ENCODE assay signal across 25 cellular contexts in genomic region chr11:33663121-33663520, GRCh38. TPM values are rescaled to one million over a fixed set of nuclear protein-coding genes. Genes with fewer than 3 reads are reported as not detected.
"Had no signal": no experiment of that assay in that cellular context is flagged by ENCODE, and none has a peak within 500 bp of the region (broad histone marks: within the 10 kb centered on the region; RNA-seq: fewer than 3 reads in every experiment).

No MANE protein-coding gene starts in this region.

- H3K27me3 ChIP-seq: colonic mucosa, gastrocnemius medialis, ovary, testis, upper lobe of left lung had no signal

- ATAC-seq: esophagus mucosa; gastrocnemius medialis; left ventricle myocardium superior; lower lobe of right lung; naive thymus-derived CD8-positive, alpha-beta T cell; sciatic nerve; stimulated activated memory B cell treated with anti-CD40 and anti-IgM and Interleukin-4, amounts not matched to agents 10 μg/mL and 1 μg/mL and 100 μg/mL, for 72 hours; stimulated activated naive CD8-positive, alpha-beta T cell treated with anti-CD3 and anti-CD28 coated beads, Interleukin-15, Interleukin-2, amounts not matched to agents 100 U/mL and 50 U/mL, for 24 hours had no signal

- H3K27ac ChIP-seq: colonic mucosa, epithelial cell of prostate, gastrocnemius medialis, lower lobe of right lung, ovary, testis, tibial artery, upper lobe of left lung had no signal

- FAIRE-seq: keratinocyte, urothelium cell line had no signal

- H3K4me1 ChIP-seq: colonic mucosa, lower lobe of right lung, testis, tibial artery, upper lobe of left lung had no signal

- H3K36me3 ChIP-seq: colonic mucosa, gastrocnemius medialis, lower lobe of right lung, ovary, tibial artery, upper lobe of left lung had no signal

- H3K4me3 ChIP-seq: colonic mucosa, gastrocnemius medialis, lower lobe of right lung, ovary, testis, tibial artery, upper lobe of left lung had no signal

- DNase-seq: colonic mucosa; effector CD8-positive, alpha-beta T cell; endodermal cell; foreskin fibroblast; gastrocnemius medialis; head of caudate nucleus; left ventricle myocardium superior; lower lobe of right lung; naive thymus-derived CD8-positive, alpha-beta T cell; nephron progenitor cell; nucleus accumbens; ovary; posterior cingulate gyrus; stimulated activated CD4-positive, alpha-beta T cell treated with anti-CD3 and anti-CD28 coated beads, Interleukin-4, amount 100 ng/mL, for 4 hours; stimulated activated naive CD8-positive, alpha-beta T cell treated with anti-CD3 and anti-CD28 coated beads, Interleukin-15, Interleukin-2, amounts not matched to agents 100 U/mL and 50 U/mL, for 24 hours; testis; tibial artery; upper lobe of left lung had no signal

- H3K9me3 ChIP-seq: colonic mucosa, gastrocnemius medialis, lower lobe of right lung, ovary, testis, tibial artery, upper lobe of left lung had no signal

RNA-seq across cellular contexts. Expression of gene C11orf91, which starts 37.5 kb away (rescaled TPM):
- total RNA-seq: colonic mucosa, gastrocnemius medialis, left ventricle myocardium superior, lower lobe of right lung, myocyte, sciatic nerve had no signal
- polyA plus RNA-seq: naive thymus-derived CD8-positive, alpha-beta T cell; ovary had no signal
